In the genomic region with DNA sequence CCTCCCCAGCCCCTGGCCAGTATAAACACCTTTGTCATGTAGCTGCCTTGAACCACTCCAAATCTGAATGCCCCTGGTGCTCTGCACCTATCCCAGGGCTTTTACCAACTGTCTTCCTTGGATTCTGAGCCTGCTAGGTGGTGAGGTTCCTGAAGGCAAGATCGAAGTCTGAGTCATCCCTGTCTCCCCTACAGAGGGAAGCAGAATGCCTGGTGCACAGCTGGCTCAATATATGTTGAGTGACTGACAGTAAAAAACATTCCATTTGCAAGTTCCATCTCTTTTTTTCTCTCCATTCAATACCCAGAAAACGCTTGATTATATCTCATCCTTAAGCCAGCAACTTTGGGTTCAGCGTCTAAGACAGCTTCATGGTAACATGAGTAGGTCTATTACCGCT, we compare ENCODE assay signal across 26 cellular contexts. TPM values are rescaled to one million over a fixed set of nuclear protein-coding genes. Genes with fewer than 3 reads are reported as not detected.
DNase-seq lines count a peak whose midpoint lies in the region; ATAC-seq and TF ChIP-seq lines count a peak whose summit lies in the region.
"Had no signal": no experiment of that assay in that cellular context is flagged by ENCODE, and none has a peak within 500 bp of the region (broad histone marks: within the 10 kb centered on the region; RNA-seq: fewer than 3 reads in every experiment).

No MANE protein-coding gene starts in this region.

- no peak overlapping the region for H3K4me3 Mint-ChIP-seq in H9
- H3K4me3 Mint-ChIP-seq: activated CD4-positive, alpha-beta T cell treated with anti-CD3 and anti-CD28 coated beads, Interleukin-2, amount 10 ng/mL, durations not matched to agents 24 days and 14 days; activated naive CD4-positive, alpha-beta T cell treated with anti-CD3 and anti-CD28 coated beads, Interleukin-2, amount 50 U/mL, for 24 hours; activated T-helper 1 cell treated with anti-CD3 and anti-CD28 coated beads, Interleukin-12 subunit alpha, Interleukin-12 subunit beta, Interleukin-2, Interleukin-4 antibody, amounts not matched to agents 30 ng/mL and 10 ng/mL and 1 ng/mL, durations not matched to agents 14 hours and 24 hours and 36 hours; CD4-positive, CD25-positive, alpha-beta regulatory T cell; effector memory CD8-positive, alpha-beta T cell; T-helper 1 cell treated with Interleukin-12 subunit alpha and Interleukin-12 subunit beta and Interleukin-4 antibody, amounts not matched to agents 30 μg/mL and 1 μg/mL, for 36 hours had no signal

- H3K4me1 Mint-ChIP-seq in H9, result peaks cover 2 to 6% of the 10 kb centered on the region in 2 experiments; a peak in 3 of 4 replicates
- H3K4me1 Mint-ChIP-seq: activated naive CD4-positive, alpha-beta T cell treated with anti-CD3 and anti-CD28 coated beads, Interleukin-2, amount 50 U/mL, for 24 hours had no signal

- no peak overlapping the region for H2BK5ac ChIP-seq in H9 (ENCODE audit: insufficient read length, low read length)

- no peak overlapping the region for H2BK15ac ChIP-seq in H9 (ENCODE audit: low read depth, low read length)

- no CpG with 5 or more reads among the region's 4 CpGs for WGBS in H9 (ENCODE audit: extremely low coverage, insufficient read length, low lambda C conversion rate)

- DNase-seq in H9 (no peak), RPMI7951 (ENCODE audit: low read depth) (peak; percentile 35), epithelial cell of esophagus (ENCODE audit: low read depth) (peak; percentile 38), non-pigmented ciliary epithelial cell (ENCODE audit: low read depth) (peak; percentile 20), DMS79 (lab: John Stamatoyannopoulos, UW) (no peak), NAMALWA (ENCODE audit: low spot score) (no peak)
- DNase-seq: activated CD4-positive, alpha-beta T cell treated with anti-CD3 and anti-CD28 coated beads, Interleukin-2, amount 10 ng/mL, durations not matched to agents 24 days and 14 days; CD4-positive, CD25-positive, alpha-beta regulatory T cell; effector memory CD8-positive, alpha-beta T cell; GF-D8; glutamatergic neuron; Karpas-422; NCI-H1105; NCI-H2029; NCI-H446 treated with DMSO at 0.1 percent for 48 hours; psoas muscle; stimulated activated CD4-positive, alpha-beta T cell treated with anti-CD3 and anti-CD28 coated beads, Interleukin-1b, Interleukin-23, amount 100 ng/mL, for 48 hours had no signal

- no peak overlapping the region for H3K4ac ChIP-seq in H9 (ENCODE audit: low read depth, low read length)

- H3K4me3 ChIP-seq in epithelial cell of esophagus (ENCODE audit: low read length), result no peak overlapping the region
- H3K4me3 ChIP-seq: psoas muscle, skin epidermis, thoracic aorta had no signal

- H3K18ac ChIP-seq in H9 (ENCODE audit: insufficient read length, low read depth, low read length), result no peak overlapping the region

- no peak overlapping the region for H2AK5ac ChIP-seq in H9 (ENCODE audit: insufficient read length, low read length)

- peak overlapping the region in 2 of 3 experiments; percentile 28 to 32; a peak in 2 of 7 replicates for H3K27ac Mint-ChIP-seq in H9
- H3K27ac Mint-ChIP-seq: activated CD4-positive, alpha-beta T cell treated with anti-CD3 and anti-CD28 coated beads, Interleukin-2, amount 10 ng/mL, durations not matched to agents 24 days and 14 days; activated naive CD4-positive, alpha-beta T cell treated with anti-CD3 and anti-CD28 coated beads, Interleukin-2, amount 50 U/mL, for 24 hours; activated T-helper 1 cell treated with anti-CD3 and anti-CD28 coated beads, Interleukin-12 subunit alpha, Interleukin-12 subunit beta, Interleukin-2, Interleukin-4 antibody, amounts not matched to agents 30 ng/mL and 10 ng/mL and 1 ng/mL, durations not matched to agents 14 hours and 24 hours and 36 hours; CD4-positive, CD25-positive, alpha-beta regulatory T cell; T-helper 1 cell treated with Interleukin-12 subunit alpha and Interleukin-12 subunit beta and Interleukin-4 antibody, amounts not matched to agents 30 μg/mL and 1 μg/mL, for 36 hours had no signal

- no peaks in the 10 kb centered on the region for H3K27me3 Mint-ChIP-seq in H9 (ENCODE audit: low read depth)
- H3K27me3 Mint-ChIP-seq: activated CD4-positive, alpha-beta T cell treated with anti-CD3 and anti-CD28 coated beads, Interleukin-2, amount 10 ng/mL, durations not matched to agents 24 days and 14 days; activated naive CD4-positive, alpha-beta T cell treated with anti-CD3 and anti-CD28 coated beads, Interleukin-2, amount 50 U/mL, for 24 hours; CD4-positive, CD25-positive, alpha-beta regulatory T cell; effector memory CD8-positive, alpha-beta T cell had no signal

- H3K23me2 ChIP-seq in H9 (ENCODE audit: insufficient read length, low read depth, low read length, poor library complexity, severe bottlenecking), result no peaks in the 10 kb centered on the region

- no peaks in the 10 kb centered on the region for H3K9me3 Mint-ChIP-seq in H9
- H3K9me3 Mint-ChIP-seq: activated CD4-positive, alpha-beta T cell treated with anti-CD3 and anti-CD28 coated beads, Interleukin-2, amount 10 ng/mL, durations not matched to agents 24 days and 14 days; activated naive CD4-positive, alpha-beta T cell treated with anti-CD3 and anti-CD28 coated beads, Interleukin-2, amount 50 U/mL, for 24 hours; activated T-helper 1 cell treated with anti-CD3 and anti-CD28 coated beads, Interleukin-12 subunit alpha, Interleukin-12 subunit beta, Interleukin-2, Interleukin-4 antibody, amounts not matched to agents 30 ng/mL and 10 ng/mL and 1 ng/mL, durations not matched to agents 14 hours and 24 hours and 36 hours; CD4-positive, CD25-positive, alpha-beta regulatory T cell; effector memory CD8-positive, alpha-beta T cell; T-helper 1 cell treated with Interleukin-12 subunit alpha and Interleukin-12 subunit beta and Interleukin-4 antibody, amounts not matched to agents 30 μg/mL and 1 μg/mL, for 36 hours had no signal

- H4K91ac ChIP-seq in H9 (ENCODE audit: insufficient read length, low read depth, low read length), result no peak overlapping the region

- no peaks in the 10 kb centered on the region for H4K20me1 ChIP-seq in H9 (ENCODE audit: control insufficient read depth, insufficient read depth, insufficient read length)

- H2AFZ ChIP-seq in H9 (ENCODE audit: low read length), result no peak overlapping the region

- H3K4me1 ChIP-seq in H9 (ENCODE audit: insufficient read depth, low read length), result 0 out of 2 replicates have a peak, but pooled peaks cover 2% of the 10 kb centered on the region
- H3K4me1 ChIP-seq: psoas muscle had no signal

- H2BK12ac ChIP-seq in H9 (ENCODE audit: insufficient read length, low read depth, low read length), result no peak overlapping the region

- no peak overlapping the region for H3K27ac ChIP-seq in H9 (ENCODE audit: insufficient read length, low read depth, low read length)
- H3K27ac ChIP-seq: psoas muscle, skin epidermis, thoracic aorta had no signal

- no peak overlapping the region for H3K23ac ChIP-seq in H9 (ENCODE audit: insufficient read length, low read depth, low read length)

- no peaks in the 10 kb centered on the region for H3K27me3 ChIP-seq in H9 (ENCODE audit: insufficient read depth, low read length)

- no peak overlapping the region for H2BK120ac ChIP-seq in H9 (ENCODE audit: low read depth, low read length, poor library complexity, severe bottlenecking)

- no peak overlapping the region for H3K9ac ChIP-seq in H9 (ENCODE audit: extremely low read depth, insufficient read length, low read length)

- H3K9me3 ChIP-seq in H9 (ENCODE audit: control insufficient read depth, low read depth, low read length), result no peaks in the 10 kb centered on the region
- H3K9me3 ChIP-seq: psoas muscle, thoracic aorta had no signal

- H3K4me2 ChIP-seq in H9 (ENCODE audit: insufficient read depth, insufficient read length, low read length), result no peak overlapping the region

- no peaks in the 10 kb centered on the region for H3K36me3 Mint-ChIP-seq in H9 (ENCODE audit: insufficient read depth in 1 of 3, low read depth in 3 of 3)
- H3K36me3 Mint-ChIP-seq: CD4-positive, CD25-positive, alpha-beta regulatory T cell had no signal

- no peaks in the 10 kb centered on the region for H3K79me2 ChIP-seq in H9 (ENCODE audit: insufficient read depth, low read length)

- H3T11ph ChIP-seq in H9 (ENCODE audit: low read length), result no peak overlapping the region

- H3K56ac ChIP-seq in H9 (ENCODE audit: insufficient read length, low read depth, low read length), result no peak overlapping the region

- H4K8ac ChIP-seq in H9 (replicated peaks; ENCODE audit: insufficient read length, low read depth, low read length), result no peak overlapping the region

- H3K79me1 ChIP-seq in H9 (ENCODE audit: insufficient read depth, low read depth, low read length, poor library complexity, severe bottlenecking), result no peaks in the 10 kb centered on the region

- no peak for TF ChIP-seq CTCF in H9 (conservative IDR thresholded peaks at IDR 0.05)
- TF ChIP-seq CTCF in epithelial cell of esophagus (IDR thresholded peaks at IDR 0.05; ENCODE audit: insufficient read depth, low read depth, low read length, missing control alignments), result no peak

- H3K14ac ChIP-seq in H9 (ENCODE audit: insufficient read depth, low read length), result no peak overlapping the region

- H4K5ac ChIP-seq in H9 (ENCODE audit: insufficient read length, low read depth, low read length), result no peak overlapping the region

- H2BK20ac ChIP-seq in H9 (ENCODE audit: low read depth, low read length, poor library complexity, severe bottlenecking), result no peak overlapping the region

- no peak for ATAC-seq in esophagus mucosa
- no peak for ATAC-seq in HG03159 (IDR thresholded peaks at IDR 0.05; ENCODE audit: unreplicated experiment)
- ATAC-seq: effector memory CD8-positive, alpha-beta T cell; HCT116; left lobe of liver; psoas muscle had no signal

RNA-seq across cellular contexts. Expression of gene SLC24A1, which starts 24.7 kb away (rescaled TPM):
- total RNA-seq in H9 (2021) (8.6 TPM in 2 replicates), esophagus mucosa (7.1 TPM)
- total RNA-seq in RPMI7951 (2014; rRNA removed; shearing (Covaris generic)), result 3.8 and 4.1 TPM in 2 replicates

RNA-seq across cellular contexts. Expression of gene INTS14, which starts 35.6 kb away (rescaled TPM):
- total RNA-seq in H9 (2021), result 41.8 and 44.7 TPM in 2 replicates
- 48.5 and 50.0 TPM in 2 replicates for total RNA-seq in RPMI7951 (2014; rRNA removed; shearing (Covaris generic))
- total RNA-seq in esophagus mucosa, result 28.8 TPM

Comparison
In these comparisons a context has a peak if more than half of its experiments do, and no peak if none do; other contexts are left out.
1. DNase-seq: peak in RPMI7951 (single experiment), epithelial cell of esophagus (single experiment) and non-pigmented ciliary epithelial cell (single experiment); none in H9 (single experiment), DMS79 (single experiment) and NAMALWA (single experiment).